ENCODE assay signal across 1 cellular context in the genomic region with DNA sequence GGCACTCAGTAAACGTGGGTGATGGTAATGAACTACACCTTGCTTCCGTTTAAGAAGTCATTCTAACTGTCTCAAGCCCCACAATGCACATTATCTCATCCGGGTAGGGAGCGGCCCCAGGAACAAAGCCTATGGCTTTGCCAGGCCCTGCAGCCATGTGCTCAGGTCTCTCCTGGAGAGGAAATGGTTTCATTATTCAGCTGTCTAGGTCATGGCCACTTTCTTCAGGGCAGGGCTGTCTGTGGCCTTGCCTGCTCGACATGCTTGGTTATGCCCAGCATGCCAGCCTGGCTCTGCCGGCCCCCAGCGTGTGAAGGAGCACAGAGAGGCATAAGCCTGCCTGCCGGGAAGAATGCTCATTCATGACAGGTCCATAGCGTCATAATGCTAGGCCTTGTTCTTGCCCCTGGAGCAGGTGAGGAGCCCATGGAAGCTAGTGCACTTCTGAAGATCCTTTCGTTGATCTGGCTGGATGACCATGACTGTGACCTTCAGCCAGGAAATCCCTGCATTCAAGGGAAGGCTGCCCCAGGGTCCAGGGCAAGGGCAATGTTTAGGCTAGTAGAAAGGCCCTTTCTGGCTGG.
TF ChIP-seq lines count a peak whose summit lies in the region.

No MANE protein-coding gene starts in this region.

TF ChIP-seq in endothelial cell of umbilical vein, 7 proteins besides CTCF, POLR2A, EP300 and RAD21 (continued from another document):
- TF ChIP-seq, protein P1, sequence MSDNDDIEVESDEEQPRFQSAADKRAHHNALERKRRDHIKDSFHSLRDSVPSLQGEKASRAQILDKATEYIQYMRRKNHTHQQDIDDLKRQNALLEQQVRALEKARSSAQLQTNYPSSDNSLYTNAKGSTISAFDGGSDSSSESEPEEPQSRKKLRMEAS (IDR thresholded peaks at IDR 0.05; ENCODE audit: insufficient read depth, insufficient read length), result no peak
- TF ChIP-seq EZH2 (IDR thresholded peaks at IDR 0.05; ENCODE audit: borderline replicate concordance, low read depth, low read length, severe bottlenecking) (no peak), POLR2AphosphoS5 (IDR thresholded peaks at IDR 0.05; ENCODE audit: insufficient read depth, low read depth, low read length) (no peak)
TF ChIP-seq in endothelial cell of umbilical vein: peak in this region for 0.
